Comparison of ENCODE assay signal across 21 cellular contexts in the genomic region with DNA sequence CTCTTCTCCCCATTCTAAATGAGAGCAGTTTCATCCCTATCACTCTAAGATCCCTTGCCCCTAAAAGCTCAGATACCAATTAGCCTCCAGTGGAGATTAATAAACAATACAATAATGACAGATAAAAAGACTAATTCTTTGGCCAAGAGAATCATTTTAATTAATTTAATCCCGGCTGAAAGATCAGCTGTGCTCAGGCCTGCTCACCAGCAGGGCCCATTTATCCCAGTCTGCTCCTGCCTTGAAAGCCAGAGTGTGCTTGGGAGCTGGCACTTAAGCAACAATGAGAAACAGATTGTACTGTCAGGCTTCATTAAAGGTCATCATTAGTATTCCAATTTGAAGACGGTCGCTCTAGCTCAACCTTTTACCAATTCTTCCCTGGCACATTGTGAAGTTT. TPM values are rescaled to one million over a fixed set of nuclear protein-coding genes. Genes with fewer than 3 reads are reported as not detected.
A peak's percentile ranks its signal among the peaks of the same experiment; 100 is the strongest.
DNase-seq lines count a peak whose midpoint lies in the region; FAIRE-seq and TF ChIP-seq lines count a peak whose summit lies in the region.
"Had no signal": no experiment of that assay in that cellular context is flagged by ENCODE, and none has a peak within 500 bp of the region (broad histone marks: within the 10 kb centered on the region; RNA-seq: fewer than 3 reads in every experiment).

No MANE protein-coding gene starts in this region.

- no peaks in the 10 kb centered on the region for H3K9me3 Mint-ChIP-seq in glutamatergic neuron (ENCODE audit: unreplicated experiment)
- H3K9me3 Mint-ChIP-seq: CD4-positive, CD25-positive, alpha-beta regulatory T cell had no signal

- H3K27me3 Mint-ChIP-seq in glutamatergic neuron (ENCODE audit: unreplicated experiment), result no peaks in the 10 kb centered on the region

- peak overlapping the region; percentile 2 for H3K27ac Mint-ChIP-seq in glutamatergic neuron (ENCODE audit: unreplicated experiment)
- H3K27ac Mint-ChIP-seq: T-helper 17 cell had no signal

- H3K4me1 Mint-ChIP-seq in glutamatergic neuron (ENCODE audit: low read depth, unreplicated experiment), result peaks cover 15% of the 10 kb centered on the region
- H3K4me1 Mint-ChIP-seq: CD4-positive, CD25-positive, alpha-beta regulatory T cell had no signal

- FAIRE-seq in D721Med (lab: Jason Lieb, UNC), result peak; percentile 61
- FAIRE-seq: G401.6, GM12892, H54, RCC 7860 had no signal

- DNase-seq in D721Med (ENCODE audit: insufficient read length, low spot score), result no peak
- DNase-seq in NCI-H1694 treated with DMSO at 0.1 percent for 48 hours (lab: John Stamatoyannopoulos, UW), result peak; percentile 68
- peak; percentile 81 for DNase-seq in NCI-H82 treated with DMSO at 0.1 percent for 48 hours (lab: John Stamatoyannopoulos, UW; ENCODE audit: unreplicated experiment)
- DNase-seq in glutamatergic neuron, result peak; percentile 21
- no peak for DNase-seq in hippocampal formation (lab: John Stamatoyannopoulos, UW)
- DNase-seq in NOMO-1 treated with DMSO at 0.1 percent for 48 hours (lab: John Stamatoyannopoulos, UW; ENCODE audit: unreplicated experiment), result no peak
- no peak for DNase-seq in GM13977 (ENCODE audit: low spot score)
- DNase-seq: CD4-positive, CD25-positive, alpha-beta regulatory T cell; DMS153; MM.1S; NCI-H1048; NCI-H1417 treated with DMSO at 0.1 percent for 48 hours; NCI-H2029; NCI-H774; OCI-M1; SW 1271; T-helper 17 cell had no signal

- no peak overlapping the region for H3K4me3 Mint-ChIP-seq in glutamatergic neuron (ENCODE audit: unreplicated experiment)
- H3K4me3 Mint-ChIP-seq: CD4-positive, CD25-positive, alpha-beta regulatory T cell; T-helper 17 cell had no signal

- TF ChIP-seq CTCF in D721Med (IDR thresholded peaks at IDR 0.05; ENCODE audit: insufficient read depth, missing control alignments) (no peak), glutamatergic neuron (IDR thresholded peaks at IDR 0.05; ENCODE audit: partially characterized antibody, unreplicated experiment) (no peak), GM13977 (IDR thresholded peaks at IDR 0.05; ENCODE audit: extremely low read depth, insufficient read depth, missing control alignments) (no peak)

- in situ Hi-C loops in GM13977 (cut with MboI; ENCODE audit: low pct_unique_long_range_greater_than_20kb, low sequenced_read_pairs, unreplicated experiment), result no loop called here

- H3K36me3 Mint-ChIP-seq in glutamatergic neuron (ENCODE audit: unreplicated experiment), result no peaks in the 10 kb centered on the region
- H3K36me3 Mint-ChIP-seq: CD4-positive, CD25-positive, alpha-beta regulatory T cell had no signal

RNA-seq across cellular contexts. Expression of gene HTATIP2, which starts 36.1 kb away (rescaled TPM):
- total RNA-seq in glutamatergic neuron (ENCODE audit: unreplicated experiment), result 6.2 TPM

Comparison
In these comparisons a context has a peak if more than half of its experiments do, and no peak if none do; other contexts are left out.
1. DNase-seq: peak in NCI-H1694 treated with DMSO at 0.1 percent for 48 hours (single experiment), NCI-H82 treated with DMSO at 0.1 percent for 48 hours (single experiment) and glutamatergic neuron (single experiment); none in D721Med (single experiment), hippocampal formation (0 of 2), NOMO-1 treated with DMSO at 0.1 percent for 48 hours (single experiment) and GM13977 (single experiment).